In the genomic region with DNA sequence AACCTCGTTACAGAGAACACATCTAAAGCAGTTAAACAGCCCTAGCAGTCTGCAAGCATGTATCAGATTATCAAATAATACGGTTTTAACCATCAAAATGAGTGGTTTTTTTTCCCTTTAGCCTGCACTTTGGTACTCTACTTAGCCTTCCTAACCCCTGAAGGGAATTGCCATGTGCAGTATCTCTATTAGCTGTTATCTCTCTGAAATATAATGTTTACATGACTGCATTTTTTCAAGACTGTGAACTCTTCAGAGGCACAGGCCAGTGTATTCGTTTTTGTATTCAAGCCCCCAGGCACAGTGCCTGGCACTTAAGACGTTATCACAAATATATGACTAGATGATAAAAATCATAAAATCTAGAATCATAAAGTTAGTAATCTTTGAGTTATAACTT, we compare ENCODE assay signal across 1 cellular context.
TF ChIP-seq lines count a peak whose summit lies in the region.

No MANE protein-coding gene starts in this region.

TF ChIP-seq in SK-N-SH, 30 proteins besides CTCF, POLR2A, EP300 and RAD21 (continued from another document):
- TF ChIP-seq, protein P1, sequence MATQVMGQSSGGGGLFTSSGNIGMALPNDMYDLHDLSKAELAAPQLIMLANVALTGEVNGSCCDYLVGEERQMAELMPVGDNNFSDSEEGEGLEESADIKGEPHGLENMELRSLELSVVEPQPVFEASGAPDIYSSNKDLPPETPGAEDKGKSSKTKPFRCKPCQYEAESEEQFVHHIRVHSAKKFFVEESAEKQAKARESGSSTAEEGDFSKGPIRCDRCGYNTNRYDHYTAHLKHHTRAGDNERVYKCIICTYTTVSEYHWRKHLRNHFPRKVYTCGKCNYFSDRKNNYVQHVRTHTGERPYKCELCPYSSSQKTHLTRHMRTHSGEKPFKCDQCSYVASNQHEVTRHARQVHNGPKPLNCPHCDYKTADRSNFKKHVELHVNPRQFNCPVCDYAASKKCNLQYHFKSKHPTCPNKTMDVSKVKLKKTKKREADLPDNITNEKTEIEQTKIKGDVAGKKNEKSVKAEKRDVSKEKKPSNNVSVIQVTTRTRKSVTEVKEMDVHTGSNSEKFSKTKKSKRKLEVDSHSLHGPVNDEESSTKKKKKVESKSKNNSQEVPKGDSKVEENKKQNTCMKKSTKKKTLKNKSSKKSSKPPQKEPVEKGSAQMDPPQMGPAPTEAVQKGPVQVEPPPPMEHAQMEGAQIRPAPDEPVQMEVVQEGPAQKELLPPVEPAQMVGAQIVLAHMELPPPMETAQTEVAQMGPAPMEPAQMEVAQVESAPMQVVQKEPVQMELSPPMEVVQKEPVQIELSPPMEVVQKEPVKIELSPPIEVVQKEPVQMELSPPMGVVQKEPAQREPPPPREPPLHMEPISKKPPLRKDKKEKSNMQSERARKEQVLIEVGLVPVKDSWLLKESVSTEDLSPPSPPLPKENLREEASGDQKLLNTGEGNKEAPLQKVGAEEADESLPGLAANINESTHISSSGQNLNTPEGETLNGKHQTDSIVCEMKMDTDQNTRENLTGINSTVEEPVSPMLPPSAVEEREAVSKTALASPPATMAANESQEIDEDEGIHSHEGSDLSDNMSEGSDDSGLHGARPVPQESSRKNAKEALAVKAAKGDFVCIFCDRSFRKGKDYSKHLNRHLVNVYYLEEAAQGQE (IDR thresholded peaks at IDR 0.05; ENCODE audit: low read depth, low read length), result no peak
- peak; percentile 95 for TF ChIP-seq GATA2 (CRISPR knock-in tag; IDR thresholded peaks at IDR 0.05)
